Comparison of ENCODE assay signal across 27 cellular contexts in the genomic region with DNA sequence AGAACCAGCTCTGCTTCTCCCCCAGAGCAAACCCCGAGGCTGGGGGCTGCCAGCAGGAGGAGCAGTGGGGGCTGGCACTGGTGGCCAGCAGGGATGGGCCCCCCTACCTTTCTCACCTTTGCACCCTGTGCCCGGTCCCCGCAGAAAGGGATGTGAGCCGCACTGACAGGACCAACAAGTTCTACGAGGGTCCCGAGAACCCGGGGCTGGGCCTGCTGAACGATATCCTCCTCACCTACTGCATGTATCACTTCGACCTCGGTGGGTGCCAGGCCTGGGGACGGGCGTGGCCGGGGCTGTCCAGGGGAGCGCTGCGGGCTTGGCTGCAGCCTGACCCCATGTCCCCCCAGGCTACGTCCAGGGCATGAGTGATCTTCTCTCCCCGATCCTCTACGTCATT.
"Had no signal": no experiment of that assay in that cellular context is flagged by ENCODE, and none has a peak within 500 bp of the region (broad histone marks: within the 10 kb centered on the region; RNA-seq: fewer than 3 reads in every experiment).

No MANE protein-coding gene starts in this region.

- H3K4me1 ChIP-seq: prostate gland had no signal

- ATAC-seq: activated CD8-positive, alpha-beta memory T cell treated with anti-CD3 and anti-CD28 coated beads, Interleukin-2, amount 10 ng/mL, durations not matched to agents 7 days and 5 days; activated CD8-positive, alpha-beta T cell treated with anti-CD3 and anti-CD28 coated beads for 36 hours; activated naive CD4-positive, alpha-beta T cell treated with anti-CD3 and anti-CD28 coated beads, Interleukin-2, amount 50 U/mL, for 72 hours; foreskin keratinocyte; stimulated activated effector memory CD8-positive, alpha-beta T cell treated with anti-CD3 and anti-CD28 coated beads, Interleukin-12 subunit alpha, Interleukin-12 subunit beta, amount 100 ng/mL, for 72 hours had no signal

- H3K27ac Mint-ChIP-seq: activated CD4-positive, alpha-beta T cell treated with anti-CD3 and anti-CD28 coated beads, Interleukin-2, amount 10 ng/mL, durations not matched to agents 7 days and 5 days; activated CD8-positive, alpha-beta memory T cell treated with anti-CD3 and anti-CD28 coated beads, Interleukin-2, amount 10 ng/mL, durations not matched to agents 7 days and 5 days; activated CD8-positive, alpha-beta T cell treated with anti-CD3 and anti-CD28 coated beads for 36 hours; brain; dendritic cell treated with granulocyte-macrophage colony-stimulating factor and Interleukin-4, amounts not matched to agents 40 ng/mL and 50 ng/mL, for 4 days; nephron; stimulated activated effector memory CD8-positive, alpha-beta T cell treated with anti-CD3 and anti-CD28 coated beads, Interleukin-12 subunit alpha, Interleukin-12 subunit beta, amount 100 ng/mL, for 72 hours had no signal

- H3K27me3 ChIP-seq: foreskin keratinocyte, ovary, right atrium auricular region, stomach, suprapubic skin, tibial nerve had no signal

- DNase-seq: activated CD4-positive, alpha-beta T cell treated with anti-CD3 and anti-CD28 coated beads, Interleukin-2, amount 10 ng/mL, durations not matched to agents 7 days and 5 days; activated CD4-positive, CD25-positive, alpha-beta regulatory T cell treated with anti-CD3 and anti-CD28 coated beads, Interleukin-2, amount 50 U/mL, for 72 hours; activated CD8-positive, alpha-beta memory T cell treated with anti-CD3 and anti-CD28 coated beads, Interleukin-2, amount 10 ng/mL, durations not matched to agents 7 days and 5 days; activated CD8-positive, alpha-beta T cell treated with anti-CD3 and anti-CD28 coated beads for 36 hours; activated T-cell treated with anti-CD3 and anti-CD28 coated beads for 4 hours; aorta; effector CD4-positive, alpha-beta T cell; erythroblast; hypothalamus; stimulated activated CD4-positive, alpha-beta T cell treated with anti-CD3 and anti-CD28 coated beads, Interleukin-2, amount 100 ng/mL, for 24 hours; stomach; WERI-Rb-1 had no signal

- H3K4me1 Mint-ChIP-seq: nephron had no signal

- H3K4me3 Mint-ChIP-seq: activated CD4-positive, alpha-beta T cell treated with anti-CD3 and anti-CD28 coated beads, Interleukin-2, amount 10 ng/mL, durations not matched to agents 7 days and 5 days; activated CD8-positive, alpha-beta memory T cell treated with anti-CD3 and anti-CD28 coated beads, Interleukin-2, amount 10 ng/mL, durations not matched to agents 7 days and 5 days; activated CD8-positive, alpha-beta T cell treated with anti-CD3 and anti-CD28 coated beads for 36 hours; brain; dendritic cell treated with granulocyte-macrophage colony-stimulating factor and Interleukin-4, amounts not matched to agents 40 ng/mL and 50 ng/mL, for 4 days; nephron; stimulated activated effector memory CD8-positive, alpha-beta T cell treated with anti-CD3 and anti-CD28 coated beads, Interleukin-12 subunit alpha, Interleukin-12 subunit beta, amount 100 ng/mL, for 72 hours had no signal

- FAIRE-seq: endometrium, TTC549 had no signal

- H3K36me3 Mint-ChIP-seq: stimulated activated effector memory CD8-positive, alpha-beta T cell treated with anti-CD3 and anti-CD28 coated beads, Interleukin-12 subunit alpha, Interleukin-12 subunit beta, amount 100 ng/mL, for 72 hours had no signal

- H3K4me3 ChIP-seq: ovary, prostate gland, right atrium auricular region, skin epidermis, stomach, suprapubic skin, tibial nerve had no signal

- H3K27ac ChIP-seq: foreskin keratinocyte, neutrophil, ovary, prostate gland, right atrium auricular region, skin epidermis, stomach, suprapubic skin, tibial nerve, WERI-Rb-1 had no signal

- H3K9me3 ChIP-seq: neutrophil, ovary, prostate gland, right atrium auricular region, stomach, suprapubic skin had no signal

- H3K27me3 Mint-ChIP-seq: activated CD4-positive, alpha-beta T cell treated with anti-CD3 and anti-CD28 coated beads, Interleukin-2, amount 10 ng/mL, durations not matched to agents 7 days and 5 days; activated CD8-positive, alpha-beta memory T cell treated with anti-CD3 and anti-CD28 coated beads, Interleukin-2, amount 10 ng/mL, durations not matched to agents 7 days and 5 days; activated CD8-positive, alpha-beta T cell treated with anti-CD3 and anti-CD28 coated beads for 36 hours; brain; dendritic cell treated with granulocyte-macrophage colony-stimulating factor and Interleukin-4, amounts not matched to agents 40 ng/mL and 50 ng/mL, for 4 days had no signal

- H3K36me3 ChIP-seq: ovary had no signal
